ENCODE assay signal across 23 cellular contexts in genomic region chr1:91400133-91400725, GRCh38. TPM values are rescaled to one million over a fixed set of nuclear protein-coding genes. Genes with fewer than 3 reads are reported as not detected.
A peak's percentile ranks its signal among the peaks of the same experiment; 100 is the strongest.
DNase-seq lines count a peak whose midpoint lies in the region; ATAC-seq and TF ChIP-seq lines count a peak whose summit lies in the region.
"Had no signal": no experiment of that assay in that cellular context is flagged by ENCODE, and none has a peak within 500 bp of the region (broad histone marks: within the 10 kb centered on the region; RNA-seq: fewer than 3 reads in every experiment).

No MANE protein-coding gene starts in this region.

- no peak overlapping the region for H3K4me3 Mint-ChIP-seq in endodermal cell
- no peak overlapping the region for H3K4me3 Mint-ChIP-seq in activated CD4-positive, alpha-beta T cell treated with anti-CD3 and anti-CD28 coated beads for 36 hours
- H3K4me3 Mint-ChIP-seq: CD4-positive, alpha-beta T cell; HFFc6; mesothelial cell of epicardium; neural crest cell; stimulated activated effector memory CD8-positive, alpha-beta T cell treated with anti-CD3 and anti-CD28 coated beads, Interleukin-12 subunit alpha, Interleukin-12 subunit beta, amount 100 ng/mL, for 72 hours had no signal

- CTCF ChIA-PET in activated CD4-positive, alpha-beta T cell treated with anti-CD3 and anti-CD28 coated beads for 36 hours (lab: Charles Lee) = interaction anchor here (0.6 kb wide), 1 partner anchor 565 kb away, joined by 3 read pairs; no protein-coding TSS in a partner anchor

- WGBS in right cardiac atrium = 64% methylated on average over 6 of the region's 6 CpGs
- 93 to 96% methylated on average over 4 to 6 of the region's 6 CpGs for WGBS in endodermal cell (ENCODE audit: insufficient coverage in 1 of 2, insufficient read length in 1 of 2), 2 experiments

- no peaks in the 10 kb centered on the region for H3K36me3 ChIP-seq in MG63
- no peaks in the 10 kb centered on the region for H3K36me3 ChIP-seq in endodermal cell (ENCODE audit: control insufficient read depth, insufficient read depth, low read length)
- H3K36me3 ChIP-seq: gastrocnemius medialis, thyroid gland had no signal

- no peaks in the 10 kb centered on the region for H3K27me3 ChIP-seq in right cardiac atrium (ENCODE audit: control insufficient read depth, insufficient read depth)
- H3K27me3 ChIP-seq in MG63 = peaks cover 2% of the 10 kb centered on the region; the same call in 1 of the 2 replicates
- H3K27me3 ChIP-seq in endodermal cell (ENCODE audit: control insufficient read depth, insufficient read depth, low read length, poor library complexity, severe bottlenecking) = no peaks in the 10 kb centered on the region
- H3K27me3 ChIP-seq: gastrocnemius medialis, thyroid gland had no signal

- no peak overlapping the region for H3K27ac Mint-ChIP-seq in endodermal cell
- no peak overlapping the region for H3K27ac Mint-ChIP-seq in activated CD4-positive, alpha-beta T cell treated with anti-CD3 and anti-CD28 coated beads for 36 hours
- H3K27ac Mint-ChIP-seq: CD4-positive, alpha-beta T cell; HFFc6; mesothelial cell of epicardium; stimulated activated effector memory CD8-positive, alpha-beta T cell treated with anti-CD3 and anti-CD28 coated beads, Interleukin-12 subunit alpha, Interleukin-12 subunit beta, amount 100 ng/mL, for 72 hours had no signal

- H3K9ac ChIP-seq in endodermal cell (ENCODE audit: extremely low read depth, low read length, poor library complexity, severe bottlenecking) = no peak overlapping the region

- peak; percentile 50 for TF ChIP-seq CTCF in endodermal cell (conservative IDR thresholded peaks at IDR 0.05)

- H3K27me3 Mint-ChIP-seq in endodermal cell (ENCODE audit: insufficient read depth) = no peaks in the 10 kb centered on the region
- H3K27me3 Mint-ChIP-seq in activated CD4-positive, alpha-beta T cell treated with anti-CD3 and anti-CD28 coated beads for 36 hours = peaks cover 28% of the 10 kb centered on the region

- peaks cover 12% of the 10 kb centered on the region for H3K4me1 Mint-ChIP-seq in endodermal cell
- H3K4me1 Mint-ChIP-seq in activated CD4-positive, alpha-beta T cell treated with anti-CD3 and anti-CD28 coated beads for 36 hours = peaks cover 5% of the 10 kb centered on the region

- peak in 1 of 2 donors; percentile 48 for ATAC-seq in right cardiac atrium
- ATAC-seq in GM19328 (IDR thresholded peaks at IDR 0.05; ENCODE audit: unreplicated experiment) = no peak
- ATAC-seq in activated CD4-positive, alpha-beta T cell treated with anti-CD3 and anti-CD28 coated beads for 36 hours = no peak
- ATAC-seq: gastrocnemius medialis; left cardiac atrium; stimulated activated effector memory CD8-positive, alpha-beta T cell treated with anti-CD3 and anti-CD28 coated beads, Interleukin-12 subunit alpha, Interleukin-12 subunit beta, amount 100 ng/mL, for 72 hours had no signal

- POLR2A ChIA-PET in activated CD4-positive, alpha-beta T cell treated with anti-CD3 and anti-CD28 coated beads for 36 hours (lab: Charles Lee) = interaction anchor here (0.6 to 0.7 kb wide), 2 partner anchors 66 to 283 kb away, joined by 3 to 4 read pairs; no protein-coding TSS in a partner anchor

- H3K27ac ChIP-seq in right cardiac atrium (ENCODE audit: low read length) = no peak overlapping the region
- H3K27ac ChIP-seq in endodermal cell (ENCODE audit: low read depth, low read length) = no peak overlapping the region
- H3K27ac ChIP-seq: gastrocnemius medialis, thyroid gland had no signal

- H3K9me3 Mint-ChIP-seq in endodermal cell = no peaks in the 10 kb centered on the region
- H3K9me3 Mint-ChIP-seq in activated CD4-positive, alpha-beta T cell treated with anti-CD3 and anti-CD28 coated beads for 36 hours (ENCODE audit: low read depth) = no peaks in the 10 kb centered on the region
- H3K9me3 Mint-ChIP-seq: CD4-positive, alpha-beta T cell; HFFc6; mesothelial cell of epicardium; stimulated activated effector memory CD8-positive, alpha-beta T cell treated with anti-CD3 and anti-CD28 coated beads, Interleukin-12 subunit alpha, Interleukin-12 subunit beta, amount 100 ng/mL, for 72 hours had no signal

- no peak overlapping the region for H3K4me3 ChIP-seq in right cardiac atrium (ENCODE audit: low read length)
- no peak overlapping the region for H3K4me3 ChIP-seq in MG63
- H3K4me3 ChIP-seq in endodermal cell (ENCODE audit: low read length) = no peak overlapping the region
- H3K4me3 ChIP-seq: gastrocnemius medialis, thyroid gland had no signal

- no peaks in the 10 kb centered on the region for H3K9me3 ChIP-seq in right cardiac atrium (ENCODE audit: control insufficient read depth, low read length)
- no peaks in the 10 kb centered on the region for H3K9me3 ChIP-seq in MG63
- H3K9me3 ChIP-seq in endodermal cell (ENCODE audit: control insufficient read depth, low read length) = no peaks in the 10 kb centered on the region
- H3K9me3 ChIP-seq: gastrocnemius medialis, thyroid gland had no signal

- DNase-seq in right cardiac atrium (peak in 2 of 3 donors; percentile 23 to 64), cardiac septum (ENCODE audit: low spot score) (no peak), MG63 (peak; percentile 32), endodermal cell (peak; percentile 70), NCI-H524 (lab: John Stamatoyannopoulos, UW) (no peak)
- DNase-seq in stimulated activated CD8-positive, alpha-beta memory T cell treated with anti-CD3 and anti-CD28 coated beads, Interleukin-4, amount 100 ng/mL, for 48 hours = no peak
- DNase-seq in activated CD4-positive, alpha-beta T cell treated with anti-CD3 and anti-CD28 coated beads for 36 hours = no peak
- DNase-seq: ACHN; activated CD4-positive, alpha-beta T cell treated with anti-CD3 and anti-CD28 coated beads, Interleukin-2, amount 50 U/mL, for 4 hours; activated naive CD4-positive, alpha-beta T cell treated with Interleukin-2 at 50 U/mL for 16 hours; CD4-positive, alpha-beta T cell; DMS79; gastrocnemius medialis; HFFc6; left cardiac atrium; MV-4-11; NCI-H187 treated with DMSO at 0.1 percent for 48 hours; SW 1271; thyroid gland had no signal

- H3K36me3 Mint-ChIP-seq in endodermal cell (ENCODE audit: low read depth) = peaks cover 2% of the 10 kb centered on the region
- no peaks in the 10 kb centered on the region for H3K36me3 Mint-ChIP-seq in activated CD4-positive, alpha-beta T cell treated with anti-CD3 and anti-CD28 coated beads for 36 hours (ENCODE audit: low read depth)
- H3K36me3 Mint-ChIP-seq: mesothelial cell of epicardium; stimulated activated effector memory CD8-positive, alpha-beta T cell treated with anti-CD3 and anti-CD28 coated beads, Interleukin-12 subunit alpha, Interleukin-12 subunit beta, amount 100 ng/mL, for 72 hours had no signal

- intact Hi-C loops in right cardiac atrium (cut with DNase I) = loop anchor here in 2 of 4 donors (5.0 to 10.0 kb wide), 2 partner anchors 115 to 118 kb away; no protein-coding TSS in a partner anchor
- intact Hi-C loops in cardiac septum (cut with DNase I) = no loop called here
- intact Hi-C loops in activated CD4-positive, alpha-beta T cell treated with anti-CD3 and anti-CD28 coated beads for 36 hours (cut with DNase I, micrococcal nuclease) = loop anchor here (5.0 to 10.0 kb wide), 3 partner anchors 235 to 675 kb away; no protein-coding TSS in a partner anchor

- H3K4me1 ChIP-seq in right cardiac atrium (ENCODE audit: control insufficient read depth, insufficient read depth, low read length) (no peaks in the 10 kb centered on the region), endodermal cell (ENCODE audit: control insufficient read depth, insufficient read depth, low read length) (no peaks in the 10 kb centered on the region)

RNA-seq across cellular contexts. Expression of gene HFM1, which starts 4.4 kb away (rescaled TPM):
- total RNA-seq in right cardiac atrium (1 to 10 TPM; 2.2 to 2.9 (median 2.4) TPM), cardiac septum (2.7 TPM), endodermal cell (1 to 10 TPM; 4.6 to 5.9 TPM)
- 1.00 TPM for polyA plus RNA-seq in right cardiac atrium
- total RNA-seq in MG63 (2014; rRNA removed; shearing (Covaris generic); ENCODE audit: low replicate concordance) = 0.07 TPM in 1 of 2 replicates, not detected in the other
- polyA plus RNA-seq in endodermal cell (2013, experiment 1 of 2) = 10.0 TPM
- polyA plus RNA-seq in endodermal cell (2013, experiment 2 of 2) = 10.8 TPM
- total RNA-seq in activated CD4-positive, alpha-beta T cell treated with anti-CD3 and anti-CD28 coated beads for 36 hours = not detected
- total RNA-seq: CD4-positive, alpha-beta T cell; HFFc6 had no signal

Comparison
In these comparisons a context has a peak if more than half of its experiments do, and no peak if none do; other contexts are left out.
1. DNase-seq: peak in right cardiac atrium (2 of 3), MG63 (single experiment) and endodermal cell (single experiment); none in cardiac septum (single experiment), NCI-H524 (0 of 2), stimulated activated CD8-positive, alpha-beta memory T cell treated with anti-CD3 and anti-CD28 coated beads, Interleukin-4, amount 100 ng/mL, for 48 hours (single experiment) and activated CD4-positive, alpha-beta T cell treated with anti-CD3 and anti-CD28 coated beads for 36 hours (single experiment).